ENCODE assay signal across 8 cellular contexts in genomic region chr3:184248454-184249411, GRCh38. TPM values are rescaled to one million over a fixed set of nuclear protein-coding genes. Genes with fewer than 3 reads are reported as not detected.
A peak's percentile ranks its signal among the peaks of the same experiment; 100 is the strongest.
DNase-seq lines count a peak whose midpoint lies in the region; ATAC-seq, FAIRE-seq and TF ChIP-seq lines count a peak whose summit lies in the region.

Gene ALG3 (minus strand): TSS chr3:184248962. CDS start chr3:184248940, 22 bp downstream.

- H3K27me3 ChIP-seq in SJSA1 (replicated peaks), result no peaks in the 10 kb centered on the region
- H3K27me3 ChIP-seq in neutrophil, result no peaks in the 10 kb centered on the region
- no peaks in the 10 kb centered on the region for H3K27me3 ChIP-seq in subcutaneous abdominal adipose tissue (ENCODE audit: control insufficient read depth in 5 of 5, insufficient read depth in 4 of 5, low read length in 5 of 5)

- peak; percentile 57 for ATAC-seq in GM21723 (IDR thresholded peaks at IDR 0.05; ENCODE audit: unreplicated experiment)

- DNase-seq in DMS53 treated with DMSO at 0.1 percent for 48 hours (lab: John Stamatoyannopoulos, UW; ENCODE audit: unreplicated experiment) (peak; percentile 47), LHCN-M2 (ENCODE audit: low read depth) (peak; percentile 81), SJSA1 (ENCODE audit: low read depth in 1 of 2, low spot score in 2 of 2) (peak; percentile 77 to 80), frontal cortex (ENCODE audit: low spot score in 2 of 2) (peak; percentile 88 to 90)
- peak; percentile 90 for DNase-seq in activated naive CD4-positive, alpha-beta T cell treated with Interleukin-2 at 50 U/mL for 16 hours

- H3K27ac ChIP-seq in SJSA1 (peak within 1 kb of the TSS; percentile 27; the same call in 1 of the 2 replicates), neutrophil (peak within 1 kb of the TSS; percentile 66), subcutaneous abdominal adipose tissue (ENCODE audit: low read depth, low read length) (peak within 1 kb of the TSS; percentile 89)

- peak within 1 kb of the TSS; percentile 86 to 96 (median 94) for H3K9ac ChIP-seq in subcutaneous abdominal adipose tissue (ENCODE audit: low read length in 5 of 5)

- H3K4me3 ChIP-seq in SJSA1 (peak within 1 kb of the TSS; percentile 80), neutrophil (ENCODE audit: low read depth in 1 of 2, low read length in 1 of 2) (peak within 1 kb of the TSS; percentile 60 to 71), subcutaneous abdominal adipose tissue (ENCODE audit: low read depth in 1 of 5, low read length in 5 of 5) (peak within 1 kb of the TSS; percentile 77 to 99 (median 97))

- H3K4me1 ChIP-seq in SJSA1 (replicated peaks) (peaks cover 6% of the 10 kb centered on the region; the same call in 1 of the 2 replicates), neutrophil (ENCODE audit: control insufficient read depth in 1 of 2, insufficient read depth in 1 of 2, low read depth in 1 of 2, low read length in 1 of 2) (peaks cover 21 to 24% of the 10 kb centered on the region in 2 experiments), subcutaneous abdominal adipose tissue (ENCODE audit: control insufficient read depth in 5 of 5, insufficient read depth in 5 of 5, low read length in 5 of 5) (peaks cover 4 to 27% (median 21%) of the 10 kb centered on the region in 5 donors)

- no peak for TF ChIP-seq CTCF in neutrophil (IDR thresholded peaks at IDR 0.05)

- H3K36me3 ChIP-seq in SJSA1, result peaks cover 12% of the 10 kb centered on the region; the same call in 1 of the 2 replicates
- H3K36me3 ChIP-seq in neutrophil, result peaks cover 20% of the 10 kb centered on the region
- H3K36me3 ChIP-seq in subcutaneous abdominal adipose tissue (ENCODE audit: control insufficient read depth in 5 of 5, insufficient read depth in 5 of 5, low read length in 5 of 5), result peaks cover 0 to 20% (median 20%) of the 10 kb centered on the region in 5 donors

- H3K9me3 ChIP-seq in SJSA1 (replicated peaks) (no peaks in the 10 kb centered on the region), neutrophil (no peaks in the 10 kb centered on the region), subcutaneous abdominal adipose tissue (ENCODE audit: control insufficient read depth in 5 of 5, low read length in 5 of 5) (no peaks in the 10 kb centered on the region)

- FAIRE-seq in frontal cortex (lab: Jason Lieb, UNC), result no peak

RNA-seq across cellular contexts. Expression of gene ALG3, which starts in this region (rescaled TPM):
- total RNA-seq in LHCN-M2 (2014; rRNA removed) (71.4 and 77.7 TPM in 2 replicates), frontal cortex (11.0 TPM)
- 34.2 TPM for polyA plus RNA-seq in LHCN-M2 (2012)
- total RNA-seq in SJSA1 (2014; rRNA removed; shearing (Covaris generic)), result 26.4 and 30.1 TPM in 2 replicates

Comparison
In these comparisons a context has a peak if more than half of its experiments do, and no peak if none do; other contexts are left out.
1. Peak in every context shown above with its lines: DNase-seq, ATAC-seq, H3K4me3 ChIP-seq and H3K27ac ChIP-seq.
2. H3K27ac ChIP-seq: peak in every context shown above with its lines; median percentile 89 in subcutaneous abdominal adipose tissue; 66 in neutrophil; 27 in SJSA1.